8 cellular contexts compared by ENCODE assay signal in the genomic region with DNA sequence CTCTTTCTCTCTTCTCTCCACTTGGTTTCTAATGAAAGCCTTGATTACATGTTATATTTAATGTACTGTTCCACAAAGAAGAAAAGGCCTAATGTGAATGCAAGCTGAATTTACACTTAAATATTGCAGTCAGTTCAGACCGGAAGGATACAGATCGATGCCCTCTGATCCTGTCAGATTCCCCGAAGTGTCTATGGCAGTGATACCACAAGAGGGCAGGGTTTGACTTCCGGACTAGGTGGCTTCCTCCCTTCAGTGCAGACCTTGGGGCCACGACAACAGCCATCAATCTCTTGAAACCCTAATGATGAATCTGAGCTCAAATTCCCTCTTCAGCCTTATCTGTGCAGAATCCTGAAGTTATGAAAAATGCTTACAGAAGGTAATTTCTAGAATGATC. TPM values are rescaled to one million over a fixed set of nuclear protein-coding genes. Genes with fewer than 3 reads are reported as not detected.
A peak's percentile ranks its signal among the peaks of the same experiment; 100 is the strongest.
DNase-seq lines count a peak whose midpoint lies in the region; ATAC-seq and TF ChIP-seq lines count a peak whose summit lies in the region.

No MANE protein-coding gene starts in this region.

- BruUV-seq in mammary epithelial cell (replicated peaks; lab: Mats Ljungman, UMichigan) = no TSS peak

- no peak overlapping the region for H3K27ac ChIP-seq in DND-41 (ENCODE audit: low read length)
- H3K27ac ChIP-seq in mammary epithelial cell (ENCODE audit: insufficient read depth, low read depth, low read length) = no peak overlapping the region
- H3K27ac ChIP-seq in CD4-positive, alpha-beta memory T cell (ENCODE audit: low read depth, low read length) = no peak overlapping the region

- intact Hi-C loops in mammary epithelial cell (cut with micrococcal nuclease) = loop anchor here (1.0 kb wide), 1 partner anchor 216 kb away; no protein-coding TSS in a partner anchor
- intact Hi-C loops in CD4-positive, alpha-beta memory T cell (cut with micrococcal nuclease) = no loop called here

- in situ Hi-C loops in mammary epithelial cell (cut with MboI; ENCODE audit: low sequenced_read_pairs in 2 of 2) = no loop called here

- H3K4me2 ChIP-seq in DND-41 (ENCODE audit: insufficient read depth, low read length) (no peak overlapping the region), mammary epithelial cell (ENCODE audit: insufficient read depth, low read depth, low read length) (no peak overlapping the region)

- CTCF ChIA-PET in mammary epithelial cell (lab: Charles Lee; ENCODE audit: low non-redundant PET) = no interaction called here
- CTCF ChIA-PET in CD4-positive, alpha-beta memory T cell (lab: Charles Lee; ENCODE audit: partially characterized antibody) = no interaction called here

- no peak overlapping the region for H3K27ac Mint-ChIP-seq in mesothelial cell of epicardium
- no peak overlapping the region for H3K27ac Mint-ChIP-seq in CD4-positive, alpha-beta memory T cell

- peaks cover 17% of the 10 kb centered on the region for H3K4me1 Mint-ChIP-seq in mesothelial cell of epicardium
- H3K4me1 Mint-ChIP-seq in CD4-positive, alpha-beta memory T cell = peaks cover 0 to 1% (median 0%) of the 10 kb centered on the region in 4 donors

- no peak overlapping the region for H3K4me3 Mint-ChIP-seq in mesothelial cell of epicardium
- no peak overlapping the region for H3K4me3 Mint-ChIP-seq in CD4-positive, alpha-beta memory T cell

- H3K4me1 ChIP-seq in DND-41 (ENCODE audit: insufficient read depth, low read length) (no peaks in the 10 kb centered on the region), mammary epithelial cell (ENCODE audit: insufficient read depth, low read length) (no peaks in the 10 kb centered on the region)
- H3K4me1 ChIP-seq in CD4-positive, alpha-beta memory T cell (ENCODE audit: insufficient read depth, low read length) = no peaks in the 10 kb centered on the region

- H3K4me3 ChIP-seq in DND-41 (ENCODE audit: low read depth in 1 of 2, low read length in 2 of 2) (no peak overlapping the region), mammary epithelial cell (replicated peaks in 1 of 3; ENCODE audit: insufficient read depth in 1 of 3, low read depth in 2 of 3, low read length in 3 of 3) (no peak overlapping the region)
- no peak overlapping the region for H3K4me3 ChIP-seq in CD4-positive, alpha-beta memory T cell (ENCODE audit: low read length in 2 of 2)

- TF ChIP-seq CTCF in DND-41 (IDR thresholded peaks at IDR 0.05; ENCODE audit: borderline replicate concordance, extremely low read depth, low read length, poor library complexity, severe bottlenecking) (peak; percentile 62), mammary epithelial cell (conservative IDR thresholded peaks at IDR 0.05 in 1 of 2, IDR thresholded peaks at IDR 0.05 in 1 of 2; ENCODE audit: extremely low read depth in 1 of 2, insufficient read depth in 1 of 2, low read depth in 1 of 2, low read length in 2 of 2) (peak; percentile 28 to 49), mesothelial cell of epicardium (IDR thresholded peaks at IDR 0.05; ENCODE audit: unreplicated experiment) (peak; percentile 31)

- H4K20me1 ChIP-seq in DND-41 (ENCODE audit: insufficient read depth, low read length) (no peaks in the 10 kb centered on the region), mammary epithelial cell (ENCODE audit: insufficient read depth, low read length) (no peaks in the 10 kb centered on the region)

- no peaks in the 10 kb centered on the region for H3K27me3 ChIP-seq in DND-41 (ENCODE audit: insufficient read depth, low read length, poor library complexity)
- no peaks in the 10 kb centered on the region for H3K27me3 ChIP-seq in mammary epithelial cell (ENCODE audit: insufficient read depth, low read length)
- H3K27me3 ChIP-seq in CD4-positive, alpha-beta memory T cell (ENCODE audit: insufficient read depth, low read length) = peaks cover 4% of the 10 kb centered on the region

- no peak overlapping the region for H2AFZ ChIP-seq in DND-41 (ENCODE audit: low read depth, low read length)
- no peak overlapping the region for H2AFZ ChIP-seq in mammary epithelial cell (ENCODE audit: low read depth, low read length)

- no peaks in the 10 kb centered on the region for H3K36me3 ChIP-seq in DND-41 (ENCODE audit: insufficient read depth, low read length)
- H3K36me3 ChIP-seq in mammary epithelial cell (ENCODE audit: insufficient read depth, low read length) = no peaks in the 10 kb centered on the region
- H3K36me3 ChIP-seq in CD4-positive, alpha-beta memory T cell (ENCODE audit: insufficient read depth, low read length) = no peaks in the 10 kb centered on the region

- POLR2A ChIA-PET in CD4-positive, alpha-beta memory T cell (lab: Charles Lee; ENCODE audit: partially characterized antibody) = no interaction called here

- no peaks in the 10 kb centered on the region for H3K9me3 Mint-ChIP-seq in mesothelial cell of epicardium
- peaks cover 0 to 2% (median 0%) of the 10 kb centered on the region in 8 donors for H3K9me3 Mint-ChIP-seq in CD4-positive, alpha-beta memory T cell

- H3K9ac ChIP-seq in DND-41 (ENCODE audit: low read depth, low read length) = no peak overlapping the region
- H3K9ac ChIP-seq in mammary epithelial cell (ENCODE audit: insufficient read depth, low read length) = no peak overlapping the region

- no peaks in the 10 kb centered on the region for H3K79me2 ChIP-seq in DND-41 (ENCODE audit: insufficient read depth, low read length)
- no peaks in the 10 kb centered on the region for H3K79me2 ChIP-seq in mammary epithelial cell (ENCODE audit: insufficient read depth, low read length)

- H3K36me3 Mint-ChIP-seq in mesothelial cell of epicardium = no peaks in the 10 kb centered on the region
- H3K36me3 Mint-ChIP-seq in CD4-positive, alpha-beta memory T cell = no peaks in the 10 kb centered on the region

- dilution Hi-C loops in mammary epithelial cell (cut with HindIII; ENCODE audit: low sequenced_read_pairs) = no loop called here

- WGBS in mammary epithelial cell (ENCODE audit: low coverage, missing lambda C conversion rate) = 67% methylated on average over 5 of the region's 5 CpGs

- ATAC-seq in DND-41 (ENCODE audit: insufficient read depth, low read depth) (peak; percentile 77), GM19467 (IDR thresholded peaks at IDR 0.05; ENCODE audit: unreplicated experiment) (peak; percentile 67), HG03469 (IDR thresholded peaks at IDR 0.05; ENCODE audit: unreplicated experiment) (peak; percentile 63)

- DNase-seq in DND-41 (peak; percentile 20), NCI-H774 (lab: John Stamatoyannopoulos, UW) (peak; percentile 65), mammary epithelial cell (no peak), mesothelial cell of epicardium (ENCODE audit: low spot score in 2 of 2, unreplicated experiment in 2 of 2) (no peak)
- DNase-seq in CD4-positive, alpha-beta memory T cell = no peak
- DNase-seq in activated T-cell treated with anti-CD3 and anti-CD28 coated beads, Interleukin-2, amount 50 U/mL, for 48 hours = no peak

- H3K9me3 ChIP-seq in DND-41 (ENCODE audit: insufficient read depth, low read length, severe bottlenecking) (no peaks in the 10 kb centered on the region), mammary epithelial cell (replicated peaks; ENCODE audit: insufficient read depth, low read length) (no peaks in the 10 kb centered on the region)
- H3K9me3 ChIP-seq in CD4-positive, alpha-beta memory T cell (ENCODE audit: control insufficient read depth in 1 of 2, low read length in 2 of 2) = no peaks in the 10 kb centered on the region

- H3K27me3 Mint-ChIP-seq in mesothelial cell of epicardium (ENCODE audit: low read depth) = peaks cover 4% of the 10 kb centered on the region
- H3K27me3 Mint-ChIP-seq in CD4-positive, alpha-beta memory T cell = no peaks in the 10 kb centered on the region

RNA-seq across cellular contexts. Expression of gene AGTR1, which starts 29.5 kb away (rescaled TPM):
- under 1 TPM in 1 of 2 donors, not detected in 1; 0.17 TPM for total RNA-seq in mammary epithelial cell
- not detected for polyA plus RNA-seq in mammary epithelial cell
- polyA minus RNA-seq in mammary epithelial cell = not detected
- total RNA-seq in mesothelial cell of epicardium = 0.13 to 0.34 TPM (median 0.27 TPM) in 3 replicates
- total RNA-seq in CD4-positive, alpha-beta memory T cell = not detected
- not detected for polyA plus RNA-seq in CD4-positive, alpha-beta memory T cell

Comparison
In these comparisons a context has a peak if more than half of its experiments do, and no peak if none do; other contexts are left out.
1. DNase-seq: peak in DND-41 (single experiment) and NCI-H774 (single experiment); none in mammary epithelial cell (single experiment), mesothelial cell of epicardium (0 of 2), CD4-positive, alpha-beta memory T cell (0 of 5) and activated T-cell treated with anti-CD3 and anti-CD28 coated beads, Interleukin-2, amount 50 U/mL, for 48 hours (0 of 2).
2. Peak in every context shown above with its lines, with median percentiles within 50 percentile points of each other: ATAC-seq and CTCF ChIP-seq.